8 cellular contexts compared by ENCODE assay signal in genomic region chr17:44522883-44523671, GRCh38. TPM values are rescaled to one million over a fixed set of nuclear protein-coding genes. Genes with fewer than 3 reads are reported as not detected.
DNase-seq lines count a peak whose midpoint lies in the region; ATAC-seq and TF ChIP-seq lines count a peak whose summit lies in the region.

No MANE protein-coding gene starts in this region.

- H3K79me2 ChIP-seq in hepatocyte, result no peaks in the 10 kb centered on the region

- H3K4me3 ChIP-seq in HL-60 (replicated peaks; ENCODE audit: insufficient read depth, low read length), result no peak overlapping the region
- no peak overlapping the region for H3K4me3 ChIP-seq in hepatocyte

- no peaks in the 10 kb centered on the region for H3K36me3 Mint-ChIP-seq in CD14-positive monocyte

- no peaks in the 10 kb centered on the region for H3K4me1 Mint-ChIP-seq in CD14-positive monocyte

- H3K9me3 Mint-ChIP-seq in CD14-positive monocyte, result peaks cover 0 to 9% (median 7%) of the 10 kb centered on the region in 7 donors

- H3K36me3 ChIP-seq in hepatocyte (replicated peaks; ENCODE audit: insufficient read depth, low read depth), result no peaks in the 10 kb centered on the region

- H3K27ac Mint-ChIP-seq in CD14-positive monocyte, result no peak overlapping the region

- no peak overlapping the region for H3K4me2 ChIP-seq in hepatocyte

- H3K27me3 ChIP-seq in HL-60 (ENCODE audit: insufficient read depth, poor library complexity, severe bottlenecking) (peaks cover under 1% of the 10 kb centered on the region), hepatocyte (no peaks in the 10 kb centered on the region)

- WGBS in hepatocyte (ENCODE audit: low lambda C conversion rate, missing lambda C conversion rate), result 69% methylated on average over 14 of the region's 14 CpGs

- H3K4me1 ChIP-seq in hepatocyte (ENCODE audit: insufficient read depth), result no peaks in the 10 kb centered on the region

- DNase-seq in CD14-positive monocyte (ENCODE audit: low spot score), result no peak
- DNase-seq in HL-60 (ENCODE audit: low read depth in 1 of 2, low spot score in 1 of 2), result peak in 1 of 2 experiments; percentile 87
- peak; percentile 34 to 75 for DNase-seq in SHP77 (lab: John Stamatoyannopoulos, UW)
- DNase-seq in activated naive CD8-positive, alpha-beta T cell treated with anti-CD3 and anti-CD28 coated beads, Interleukin-2, amount 50 U/mL, for 16 hours (ENCODE audit: low read depth, low spot score), result peak; percentile 6
- peak; percentile 74 for DNase-seq in hepatocyte (ENCODE audit: low spot score)
- DNase-seq in stimulated activated CD4-positive, alpha-beta T cell treated with anti-CD3 and anti-CD28 coated beads, Interleukin-4, amount 100 ng/mL, for 4 hours, result peak; percentile 37 to 50
- DNase-seq in NCI-H1105 treated with DMSO at 0.1 percent for 48 hours (lab: John Stamatoyannopoulos, UW), result no peak

- no peak overlapping the region for H3K27ac ChIP-seq in HL-60 (replicated peaks)
- no peak overlapping the region for H3K27ac ChIP-seq in hepatocyte

- no peaks in the 10 kb centered on the region for H3K9me2 ChIP-seq in hepatocyte (replicated peaks; ENCODE audit: insufficient read depth)

- no peak for ATAC-seq in HG03175 (IDR thresholded peaks at IDR 0.05; ENCODE audit: unreplicated experiment)

- no peaks in the 10 kb centered on the region for H3K9me3 ChIP-seq in hepatocyte (ENCODE audit: low read depth)

- no peak overlapping the region for H3K4me3 Mint-ChIP-seq in CD14-positive monocyte

- peak overlapping the region; percentile 31 for H2AFZ ChIP-seq in hepatocyte

- peaks cover 3 to 16% (median 9%) of the 10 kb centered on the region in 3 donors for H3K27me3 Mint-ChIP-seq in CD14-positive monocyte (ENCODE audit: low read depth in 3 of 3)

- TF ChIP-seq CTCF in CD14-positive monocyte (IDR thresholded peaks at IDR 0.05) (peak; percentile 64), HL-60 (IDR thresholded peaks at IDR 0.05; ENCODE audit: insufficient read depth, low read length) (peak; percentile 40), hepatocyte (IDR thresholded peaks at IDR 0.05; ENCODE audit: poor library complexity) (peak; percentile 47)

- no peaks in the 10 kb centered on the region for H4K20me1 ChIP-seq in hepatocyte (ENCODE audit: insufficient read depth, poor library complexity, severe bottlenecking)

- intact Hi-C loops in CD14-positive monocyte (cut with micrococcal nuclease), result no loop called here

RNA-seq across cellular contexts. Expression of gene GPATCH8, which starts 19.9 kb away (rescaled TPM):
- polyA plus RNA-seq in CD14-positive monocyte, result 10 to 100 TPM in 1 of 2 donors, 1 to 10 TPM in 1; 8.8 to 15.9 TPM
- 30.0 and 41.3 TPM in 2 replicates for total RNA-seq in hepatocyte
- 42.1 and 47.0 TPM in 2 replicates for polyA plus RNA-seq in hepatocyte

RNA-seq across cellular contexts. Expression of gene FZD2, which starts 34.2 kb away (rescaled TPM):
- polyA plus RNA-seq in CD14-positive monocyte (1 to 10 TPM; 6.2 to 7.2 TPM), hepatocyte (31.3 and 35.5 TPM in 2 replicates)
- 19.9 and 22.9 TPM in 2 replicates for total RNA-seq in hepatocyte

Comparison
In these comparisons a context has a peak if more than half of its experiments do, and no peak if none do; other contexts are left out.
1. DNase-seq: peak in SHP77 (2 of 2), activated naive CD8-positive, alpha-beta T cell treated with anti-CD3 and anti-CD28 coated beads, Interleukin-2, amount 50 U/mL, for 16 hours (single experiment), hepatocyte (single experiment) and stimulated activated CD4-positive, alpha-beta T cell treated with anti-CD3 and anti-CD28 coated beads, Interleukin-4, amount 100 ng/mL, for 4 hours (2 of 2); none in CD14-positive monocyte (single experiment) and NCI-H1105 treated with DMSO at 0.1 percent for 48 hours (single experiment).
2. Peak in every context shown above with its lines, with median percentiles within 50 percentile points of each other: CTCF ChIP-seq.